14 cellular contexts compared by ENCODE assay signal in genomic region chr3:45218578-45219390, GRCh38. TPM values are rescaled to one million over a fixed set of nuclear protein-coding genes. Genes with fewer than 3 reads are reported as not detected.
DNase-seq lines count a peak whose midpoint lies in the region; ATAC-seq and TF ChIP-seq lines count a peak whose summit lies in the region.
"Had no signal": no experiment of that assay in that cellular context is flagged by ENCODE, and none has a peak within 500 bp of the region (broad histone marks: within the 10 kb centered on the region; RNA-seq: fewer than 3 reads in every experiment).

No MANE protein-coding gene starts in this region.

- ATAC-seq in GM19455 (IDR thresholded peaks at IDR 0.05; ENCODE audit: unreplicated experiment) = no peak

- peak overlapping the region in 4 of 5 experiments; percentile 17 to 38 (median 20) for H3K27ac Mint-ChIP-seq in brain
- no peak overlapping the region for H3K27ac Mint-ChIP-seq in activated CD4-positive, alpha-beta T cell treated with anti-CD3 and anti-CD28 coated beads, Interleukin-2, amount 10 ng/mL, durations not matched to agents 24 days and 14 days
- H3K27ac Mint-ChIP-seq: activated naive CD8-positive, alpha-beta T cell; nephron had no signal

- TF ChIP-seq CTCF in NB4 (IDR thresholded peaks at IDR 0.05; ENCODE audit: low read depth, low read length) = no peak
- TF ChIP-seq CTCF in brain (conservative IDR thresholded peaks at IDR 0.05) = no peak

- no peak for TF ChIP-seq POLR2A in NB4 (IDR thresholded peaks at IDR 0.05; ENCODE audit: extremely low read depth, insufficient read length)

- H3K9me3 Mint-ChIP-seq in brain = peaks cover 0 to 2% (median 0%) of the 10 kb centered on the region in 5 experiments
- H3K9me3 Mint-ChIP-seq in activated CD4-positive, alpha-beta T cell treated with anti-CD3 and anti-CD28 coated beads, Interleukin-2, amount 10 ng/mL, durations not matched to agents 24 days and 14 days = no peaks in the 10 kb centered on the region
- H3K9me3 Mint-ChIP-seq: nephron had no signal

- DNase-seq in CD1c-positive myeloid dendritic cell (ENCODE audit: extremely low spot score) = peak; percentile 26
- peak; percentile 59 for DNase-seq in NB4 (ENCODE audit: low read depth)
- peak; percentile 98 for DNase-seq in myocyte (ENCODE audit: low read depth)
- no peak for DNase-seq in putamen (ENCODE audit: low spot score)
- DNase-seq in activated CD4-positive, alpha-beta T cell treated with anti-CD3 and anti-CD28 coated beads, Interleukin-2, amount 10 ng/mL, durations not matched to agents 24 days and 14 days = no peak
- DNase-seq in substantia nigra (lab: John Stamatoyannopoulos, UW) = no peak
- DNase-seq: Karpas-422, stomach had no signal

- peak overlapping the region in 1 of 5 experiments; percentile 7 for H3K4me3 Mint-ChIP-seq in brain
- H3K4me3 Mint-ChIP-seq in activated CD4-positive, alpha-beta T cell treated with anti-CD3 and anti-CD28 coated beads, Interleukin-2, amount 10 ng/mL, durations not matched to agents 24 days and 14 days = no peak overlapping the region
- H3K4me3 Mint-ChIP-seq: activated naive CD8-positive, alpha-beta T cell had no signal

- H3K36me3 Mint-ChIP-seq in brain = no peaks in the 10 kb centered on the region
- no peaks in the 10 kb centered on the region for H3K36me3 Mint-ChIP-seq in activated CD4-positive, alpha-beta T cell treated with anti-CD3 and anti-CD28 coated beads, Interleukin-2, amount 10 ng/mL, durations not matched to agents 24 days and 14 days (ENCODE audit: low read depth)
- H3K36me3 Mint-ChIP-seq: activated naive CD8-positive, alpha-beta T cell had no signal

- intact Hi-C loops in activated CD4-positive, alpha-beta T cell treated with anti-CD3 and anti-CD28 coated beads, Interleukin-2, amount 10 ng/mL, durations not matched to agents 24 days and 14 days (cut with micrococcal nuclease) = no loop called here

- peaks cover 39% of the 10 kb centered on the region for H3K4me1 Mint-ChIP-seq in brain
- H3K4me1 Mint-ChIP-seq in activated CD4-positive, alpha-beta T cell treated with anti-CD3 and anti-CD28 coated beads, Interleukin-2, amount 10 ng/mL, durations not matched to agents 24 days and 14 days = peaks cover 2% of the 10 kb centered on the region

- H3K4me3 ChIP-seq in NB4 (ENCODE audit: low read depth, low read length) = no peak overlapping the region
- H3K4me3 ChIP-seq: BLaER1, SK-N-MC, stomach had no signal

- H3K27me3 Mint-ChIP-seq in brain = peaks cover 3% of the 10 kb centered on the region
- H3K27me3 Mint-ChIP-seq in activated CD4-positive, alpha-beta T cell treated with anti-CD3 and anti-CD28 coated beads, Interleukin-2, amount 10 ng/mL, durations not matched to agents 24 days and 14 days = peaks cover 55% of the 10 kb centered on the region

- H3K27ac ChIP-seq in substantia nigra (ENCODE audit: low read depth, low read length, poor library complexity, severe bottlenecking) = no peak overlapping the region
- H3K27ac ChIP-seq: BLaER1, SK-N-MC, stomach had no signal

RNA-seq across cellular contexts. Expression of gene TMEM158, which starts 7.3 kb away (rescaled TPM):
- polyA plus RNA-seq in brain (ENCODE audit: insufficient read depth, low read depth, low replicate concordance) = 13.0 TPM
- 131 and 157 TPM in 2 replicates for total RNA-seq in myocyte
- 28.7 TPM for polyA plus RNA-seq in myocyte (2012)
- total RNA-seq in activated CD4-positive, alpha-beta T cell treated with anti-CD3 and anti-CD28 coated beads, Interleukin-2, amount 10 ng/mL, durations not matched to agents 24 days and 14 days = 0.44 and 0.66 TPM in 2 replicates

Comparison
In these comparisons a context has a peak if more than half of its experiments do, and no peak if none do; other contexts are left out.
1. DNase-seq: peak in CD1c-positive myeloid dendritic cell (single experiment), NB4 (single experiment) and myocyte (single experiment); none in putamen (single experiment), activated CD4-positive, alpha-beta T cell treated with anti-CD3 and anti-CD28 coated beads, Interleukin-2, amount 10 ng/mL, durations not matched to agents 24 days and 14 days (single experiment) and substantia nigra (0 of 49).
2. RNA of gene TMEM158, which starts 7.3 kb away (total RNA-seq): 131 to 157 TPM in myocyte; 0.44 to 0.66 TPM in activated CD4-positive, alpha-beta T cell treated with anti-CD3 and anti-CD28 coated beads, Interleukin-2, amount 10 ng/mL, durations not matched to agents 24 days and 14 days; every median in the first group is over 10 times any median in the second.